Comparison of ENCODE assay signal across 9 cellular contexts in the genomic region with DNA sequence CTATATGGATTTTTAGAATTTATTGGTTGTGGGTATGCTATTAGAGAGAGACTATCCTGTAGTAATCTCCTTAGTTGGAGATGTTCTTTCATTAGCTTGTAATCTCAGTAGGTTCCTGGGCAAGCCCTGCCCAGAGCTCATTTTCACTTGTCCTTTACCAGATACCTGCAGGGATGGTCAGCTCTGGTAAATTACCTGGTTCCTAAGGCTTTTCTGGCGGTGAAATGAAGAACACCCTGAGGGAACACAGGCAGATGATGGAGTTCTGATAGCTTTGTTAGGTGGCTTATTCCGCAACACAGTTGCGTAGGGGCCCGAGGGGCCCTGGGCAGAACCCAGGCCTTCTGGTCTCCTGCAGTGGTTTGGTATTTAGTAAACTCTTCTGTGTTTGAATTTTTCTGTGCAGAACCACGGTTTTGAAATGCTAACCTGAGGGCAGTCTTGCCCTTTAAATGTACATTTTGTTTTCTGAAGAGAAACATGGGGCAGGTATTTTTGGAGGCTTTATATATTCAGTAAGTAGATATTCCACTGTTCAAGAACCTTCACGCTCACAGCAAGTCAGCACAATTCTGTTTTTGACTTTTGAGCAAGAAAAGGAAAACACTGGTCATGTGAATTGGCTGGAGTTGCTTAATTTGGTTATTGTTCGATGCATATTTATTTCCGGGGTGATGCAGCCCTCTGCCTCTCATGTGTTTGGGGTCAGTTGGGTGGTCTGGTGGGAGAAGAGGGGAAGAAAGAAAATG. TPM values are rescaled to one million over a fixed set of nuclear protein-coding genes. Genes with fewer than 3 reads are reported as not detected.
DNase-seq lines count a peak whose midpoint lies in the region; ATAC-seq, FAIRE-seq and TF ChIP-seq lines count a peak whose summit lies in the region.
"Had no signal": no experiment of that assay in that cellular context is flagged by ENCODE, and none has a peak within 500 bp of the region (broad histone marks: within the 10 kb centered on the region; RNA-seq: fewer than 3 reads in every experiment).

No MANE protein-coding gene starts in this region.

- H3K27ac ChIP-seq in liver (ENCODE audit: low read depth in 1 of 2, low read length in 2 of 2) (peak overlapping the region; percentile 0 to 71), HepG2 (ENCODE audit: extremely low read length, insufficient read depth, low read length) (no peak overlapping the region), GM12878 (ENCODE audit: control insufficient read depth, insufficient read depth) (no peak overlapping the region), aorta (ENCODE audit: low read depth in 1 of 2, low read length in 2 of 2) (peak overlapping the region; percentile 68 to 91)

- CTCF ChIA-PET in HepG2 (lab: Yijun Ruan, JAX; ENCODE audit: low intra/inter-chr PET ratio, low total read pairs) (no interaction called here), GM12878 (lab: Yijun Ruan, JAX) (interaction anchor here (1.1 kb wide), 1 partner anchor 15 kb away, joined by 3 read pairs; no protein-coding TSS in a partner anchor)

- WGBS in liver = 64% methylated on average over 8 of the region's 8 CpGs
- WGBS in HepG2 (ENCODE audit: low lambda C conversion rate) = 37% methylated on average over 5 of the region's 8 CpGs
- 31% methylated on average over 8 of the region's 8 CpGs for WGBS in GM12878 (ENCODE audit: insufficient coverage, insufficient replicate concordance, low lambda C conversion rate, missing lambda C conversion rate)
- WGBS in aorta, 2 donors = 27 to 33% methylated on average over 8 of the region's 8 CpGs

- POLR2A ChIA-PET in HepG2 (lab: Yijun Ruan, JAX) = no interaction called here
- POLR2A ChIA-PET in GM12878 (lab: Charles Lee) = no interaction called here

- no peaks in the 10 kb centered on the region for H3K9me3 Mint-ChIP-seq in memory B cell

- H4K20me1 ChIP-seq in HepG2 (ENCODE audit: insufficient read depth, low read length) (no peaks in the 10 kb centered on the region), GM12878 (ENCODE audit: control insufficient read depth, insufficient read depth) (no peaks in the 10 kb centered on the region)

- H3K36me3 ChIP-seq in liver (ENCODE audit: control insufficient read depth in 4 of 4, insufficient read depth in 3 of 4, low read depth in 1 of 4, low read length in 3 of 4) = no peaks in the 10 kb centered on the region
- H3K36me3 ChIP-seq in HepG2 (replicated peaks in 1 of 2; ENCODE audit: control insufficient read depth in 1 of 2, insufficient read depth in 2 of 2, low read length in 2 of 2) = no peaks in the 10 kb centered on the region
- no peaks in the 10 kb centered on the region for H3K36me3 ChIP-seq in GM12878 (ENCODE audit: control insufficient read depth in 2 of 2, insufficient read depth in 2 of 2, low read length in 1 of 2)
- no peaks in the 10 kb centered on the region for H3K36me3 ChIP-seq in aorta (ENCODE audit: control insufficient read depth in 1 of 2, insufficient read depth in 2 of 2, low read length in 1 of 2)

- H3K79me2 ChIP-seq in HepG2 (ENCODE audit: insufficient read depth, low read length) = no peaks in the 10 kb centered on the region
- H3K79me2 ChIP-seq in GM12878 (ENCODE audit: control insufficient read depth, insufficient read depth, low read length) = no peaks in the 10 kb centered on the region

- TF ChIP-seq RAD21 in liver (IDR thresholded peaks at IDR 0.05) (no peak), HepG2 (CRISPR knock-in tag; IDR thresholded peaks at IDR 0.05) (no peak), GM12878 (IDR thresholded peaks at IDR 0.05; ENCODE audit: insufficient read depth, low read depth, low read length) (no peak)

- ATAC-seq in HepG2 = no peak
- ATAC-seq in GM12878 = peak; percentile 32
- peak; percentile 17 for ATAC-seq in memory B cell (ENCODE audit: low read depth)
- peak; percentile 58 for ATAC-seq in aorta (ENCODE audit: low FRiP score)
- no peak for ATAC-seq in GM21529 (IDR thresholded peaks at IDR 0.05; ENCODE audit: unreplicated experiment)

- no peak for TF ChIP-seq EP300 in HepG2 (IDR thresholded peaks at IDR 0.05; ENCODE audit: low read depth in 2 of 2, low read length in 2 of 2)
- TF ChIP-seq EP300 in HepG2 (CRISPR knock-in tag; IDR thresholded peaks at IDR 0.05; ENCODE audit: borderline replicate concordance) = no peak
- TF ChIP-seq EP300 in GM12878 (IDR thresholded peaks at IDR 0.05; ENCODE audit: borderline replicate concordance in 1 of 2, control insufficient read depth in 1 of 2, low read depth in 2 of 2, low read length in 2 of 2) = no peak

- H3K4me3 ChIP-seq in liver (ENCODE audit: low read depth in 1 of 3, low read length in 3 of 3) (no peak overlapping the region), HepG2 (replicated peaks in 1 of 3; ENCODE audit: insufficient read depth in 1 of 3, low read depth in 2 of 3, low read length in 3 of 3) (no peak overlapping the region), GM12878 (no peak overlapping the region), aorta (ENCODE audit: low read length in 2 of 2) (no peak overlapping the region)

- H3K4me2 ChIP-seq in HepG2 (ENCODE audit: low read depth, low read length) (no peak overlapping the region), GM12878 (ENCODE audit: control insufficient read depth, insufficient read depth) (peak overlapping the region; percentile 62)

- no peaks in the 10 kb centered on the region for H3K27me3 Mint-ChIP-seq in memory B cell

- FAIRE-seq in HepG2 (lab: Jason Lieb, UNC) (no peak), GM12878 (lab: Jason Lieb, UNC) (no peak)

- no peaks in the 10 kb centered on the region for H3K27me3 ChIP-seq in liver (ENCODE audit: control insufficient read depth in 4 of 4, insufficient read depth in 4 of 4, low read length in 3 of 4)
- peaks cover 0 to 4% of the 10 kb centered on the region in 2 experiments; a peak in 1 of 5 replicates for H3K27me3 ChIP-seq in HepG2 (ENCODE audit: control insufficient read depth in 1 of 2, insufficient read depth in 2 of 2, low read length in 2 of 2)
- no peaks in the 10 kb centered on the region for H3K27me3 ChIP-seq in GM12878 (replicated peaks in 1 of 2; ENCODE audit: control insufficient read depth in 2 of 2, insufficient read depth in 2 of 2, low read length in 1 of 2)
- H3K27me3 ChIP-seq in aorta (ENCODE audit: control insufficient read depth in 1 of 2, insufficient read depth in 2 of 2, low read length in 1 of 2) = no peaks in the 10 kb centered on the region

- H3K4me1 ChIP-seq in liver (ENCODE audit: control insufficient read depth in 4 of 4, insufficient read depth in 4 of 4, low read length in 3 of 4) (peaks cover 0 to under 1% (median 0%) of the 10 kb centered on the region in 4 donors), HepG2 (ENCODE audit: insufficient read depth, low read length) (no peaks in the 10 kb centered on the region), GM12878 (ENCODE audit: control insufficient read depth, insufficient read depth, low read length) (peaks cover 8% of the 10 kb centered on the region), aorta (ENCODE audit: control insufficient read depth in 1 of 2, insufficient read depth in 2 of 2, low read length in 2 of 2) (peaks cover 4 to 6% of the 10 kb centered on the region in 2 donors)

- SMC1A ChIA-PET in GM12878 (lab: Charles Lee; ENCODE audit: uncharacterized antibody, unreplicated experiment) = interaction anchor here (0.7 to 1.2 kb wide), 2 partner anchors 9 to 25 kb away, joined by 3 to 4 read pairs; no protein-coding TSS in a partner anchor

- intact Hi-C loops in HepG2 (cut with micrococcal nuclease; ENCODE audit: unreplicated experiment) (no loop called here), GM12878 (cut with micrococcal nuclease; ENCODE audit: unreplicated experiment) (loop anchor here (10.0 kb wide), 1 partner anchor 102 kb away; no protein-coding TSS in a partner anchor), aorta (cut with DNase I) (loop anchor here in 1 of 2 donors (10.0 kb wide), 1 partner anchor 168 kb away; no protein-coding TSS in a partner anchor)

- H3K36me3 Mint-ChIP-seq in memory B cell = peaks cover 8% of the 10 kb centered on the region

- H2AFZ ChIP-seq in HepG2 (ENCODE audit: low read length) (no peak overlapping the region), GM12878 (ENCODE audit: control insufficient read depth, low read depth, low read length) (peak overlapping the region; percentile 37; the same call in 1 of the 2 replicates)

- H3K27ac Mint-ChIP-seq in memory B cell = peak overlapping the region; percentile 56

- H3K9me3 ChIP-seq in liver (ENCODE audit: control insufficient read depth in 4 of 4, low read length in 3 of 4) (no peaks in the 10 kb centered on the region), HepG2 (ENCODE audit: low read length) (no peaks in the 10 kb centered on the region), GM12878 (replicated peaks; ENCODE audit: control insufficient read depth, insufficient read depth, low read length) (no peaks in the 10 kb centered on the region), aorta (ENCODE audit: control insufficient read depth, low read length) (no peaks in the 10 kb centered on the region)

- no peak for TF ChIP-seq POLR2A in HepG2 (IDR thresholded peaks at IDR 0.05; ENCODE audit: insufficient read depth in 1 of 2, low read depth in 2 of 2, low read length in 2 of 2)
- TF ChIP-seq POLR2A in GM12878 (IDR thresholded peaks at IDR 0.05; ENCODE audit: low read depth, low read length) = no peak

- peak overlapping the region; percentile 55 for H3K4me3 Mint-ChIP-seq in memory B cell

- in situ Hi-C loops in HepG2 (cut with HindIII; ENCODE audit: extremely low pct_ligation_motif_present, low pct_unique_long_range_greater_than_20kb) = no loop called here
- in situ Hi-C loops in GM12878 (cut with MboI) = no loop called here
- in situ Hi-C loops in ACHN (cut with HindIII; ENCODE audit: low pct_ligation_motif_present, low pct_unique_long_range_greater_than_20kb, low sequenced_read_pairs) = no loop called here

- no peak overlapping the region for H3K9ac ChIP-seq in liver (ENCODE audit: low read depth in 1 of 2, low read length in 2 of 2)
- no peak overlapping the region for H3K9ac ChIP-seq in HepG2 (ENCODE audit: insufficient read depth, low read depth, low read length)
- no peak overlapping the region for H3K9ac ChIP-seq in GM12878 (ENCODE audit: control insufficient read depth, insufficient read depth, low read length)

- BruUV-seq in HepG2 (replicated peaks; lab: Mats Ljungman, UMichigan) (no TSS peak), GM12878 (replicated peaks; lab: Mats Ljungman, UMichigan) (no TSS peak)

- TF ChIP-seq CTCF in liver (IDR thresholded peaks at IDR 0.05; ENCODE audit: low read depth, low read length, missing input control) (no peak), HepG2 (CRISPR knock-in tag; IDR thresholded peaks at IDR 0.05) (no peak), GM12878 (IDR thresholded peaks at IDR 0.05 in 2 of 3, conservative IDR thresholded peaks at IDR 0.05 in 1 of 3; ENCODE audit: control insufficient read depth in 2 of 3, extremely low read depth in 1 of 3, insufficient read depth in 1 of 3, low read depth in 3 of 3, low read length in 3 of 3) (0 out of 6 replicates have a peak, but pooled peaks of 1 of the 3 experiments have one; percentile 9)

- H3K4me1 Mint-ChIP-seq in memory B cell = peaks cover 14% of the 10 kb centered on the region

- RAD21 ChIA-PET in GM12878 (lab: Charles Lee; ENCODE audit: unreplicated experiment) = interaction anchor here (0.6 kb wide), 1 partner anchor 547 kb away, joined by 3 read pairs; no protein-coding TSS in a partner anchor

- DNase-seq in HepG2 (ENCODE audit: low spot score) (no peak), GM12878 (ENCODE audit: low read depth, low spot score) (no peak), memory B cell (ENCODE audit: low spot score in 2 of 2) (no peak), aorta (no peak), ACHN (no peak), dedifferentiated amniotic fluid mesenchymal stem cell (ENCODE audit: extremely low spot score) (no peak)
- DNase-seq: stimulated activated CD4-positive, alpha-beta T cell treated with anti-CD3 and anti-CD28 coated beads, Interleukin-4, amount 100 ng/mL, for 4 hours had no signal

RNA-seq across cellular contexts. Expression of gene ZNF532, which starts 22.4 kb away (rescaled TPM):
- 1 to 10 TPM; 3.5 to 5.6 TPM for total RNA-seq in liver
- 1 to 10 TPM in 1 of 2 donors, under 1 TPM in 1; 0.68 to 1.6 TPM for polyA plus RNA-seq in liver
- total RNA-seq in HepG2 (2016; rRNA removed; fragmentation: Illumina TruSeq; extraction: Trizol) = not detected in 2 replicates
- total RNA-seq in HepG2 (2016; cell fraction: cytosol; rRNA removed; fragmentation: Illumina TruSeq; extraction: Trizol; ENCODE audit: low read depth) = not detected in 2 replicates
- total RNA-seq in HepG2 (2016; cell fraction: insoluble cytoplasmic fraction; rRNA removed; fragmentation: Illumina TruSeq; extraction: Trizol) = not detected in 2 replicates
- not detected in 2 replicates for total RNA-seq in HepG2 (2016; cell fraction: membrane; rRNA removed; fragmentation: Illumina TruSeq; extraction: Trizol)
- total RNA-seq in HepG2 (2016; cell fraction: nucleus; rRNA removed; fragmentation: Illumina TruSeq; extraction: Trizol) = not detected in 2 replicates
- polyA plus RNA-seq in HepG2 (2011; rRNA removed) = not detected in 2 replicates
- 0.04 TPM in 1 of 2 replicates, not detected in the other for polyA plus RNA-seq in HepG2 (2011; cell fraction: cytosol; rRNA removed)
- not detected in 2 replicates for polyA plus RNA-seq in HepG2 (2011; cell fraction: nucleus; rRNA removed)
- polyA plus RNA-seq in HepG2 (2012) = not detected in 2 replicates
- not detected in 2 replicates for polyA plus RNA-seq in HepG2 (2016; cell fraction: cytosol; fragmentation: Illumina TruSeq; extraction: Trizol; ENCODE audit: low read depth)
- polyA plus RNA-seq in HepG2 (2016; cell fraction: insoluble cytoplasmic fraction; fragmentation: Illumina TruSeq; extraction: Trizol; ENCODE audit: low read depth) = not detected in 2 replicates
- not detected in 2 replicates for polyA plus RNA-seq in HepG2 (2016; cell fraction: membrane; fragmentation: Illumina TruSeq; extraction: Trizol; ENCODE audit: low read depth)
- polyA plus RNA-seq in HepG2 (2016; cell fraction: nucleus; fragmentation: Illumina TruSeq; extraction: Trizol; ENCODE audit: insufficient read depth, low read depth) = not detected in 2 replicates
- 62.5 TPM in 1 of 2 replicates, not detected in the other for polyA minus RNA-seq in HepG2 (2011; rRNA and poly(A)+ RNA removed; ENCODE audit: low replicate concordance)
- polyA minus RNA-seq in HepG2 (2011; cell fraction: cytosol; rRNA and poly(A)+ RNA removed) = 1.1 TPM in 1 of 2 replicates, not detected in the other
- not detected in 2 replicates for polyA minus RNA-seq in HepG2 (2011; cell fraction: nucleus; rRNA and poly(A)+ RNA removed)
- total RNA-seq in GM12878 (2013; cell fraction: nucleolus; rRNA removed) = 14.2 and 16.9 TPM in 2 replicates
- 0.90 and 2.1 TPM in 2 replicates for total RNA-seq in GM12878 (2014; rRNA removed)
- total RNA-seq in GM12878 (2014; rRNA removed; fragmentation: Illumina TruSeq; extraction: Trizol) = 1.6 and 2.3 TPM in 2 replicates
- 1.4 and 1.9 TPM in 2 replicates for total RNA-seq in GM12878 (2021)
- 1.4 TPM for polyA plus RNA-seq in GM12878 (2011; ENCODE audit: low read depth)
- 2.1 and 2.3 TPM in 2 replicates for polyA plus RNA-seq in GM12878 (2011; rRNA removed)
- polyA plus RNA-seq in GM12878 (2011; cell fraction: cytosol; rRNA removed) = 3.0 and 3.8 TPM in 2 replicates
- 1.5 and 1.7 TPM in 2 replicates for polyA plus RNA-seq in GM12878 (2011; cell fraction: nucleus; rRNA removed)
- 1.8 and 2.1 TPM in 2 replicates for polyA plus RNA-seq in GM12878 (2012)
- polyA plus RNA-seq in GM12878 (2014; fragmentation: Illumina TruSeq; extraction: Trizol) = 3.4 and 4.2 TPM in 2 replicates
- 1 to 10 TPM in 1 of 2 experiments, under 1 TPM in 1; 0.44 to 1.3 TPM for polyA plus RNA-seq in GM12878 (2014; fragmentation: Nextera tagmentation; extraction: Ambion mirVana)
- 1.6 and 1.9 TPM in 2 replicates for polyA plus RNA-seq in GM12878 (2014; rRNA removed)
- polyA plus RNA-seq in GM12878 (2016; fragmentation: Nextera tagmentation; extraction: Ambion mirVana) = under 1 TPM; 0.63 to 0.84 TPM
- polyA minus RNA-seq in GM12878 (2011; rRNA and poly(A)+ RNA removed) = 4.6 and 5.0 TPM in 2 replicates
- 0.73 and 1.9 TPM in 2 replicates for polyA minus RNA-seq in GM12878 (2011; cell fraction: cytosol; rRNA and poly(A)+ RNA removed)
- 0.77 and 0.85 TPM in 2 replicates for polyA minus RNA-seq in GM12878 (2011; cell fraction: nucleus; rRNA and poly(A)+ RNA removed)
- total RNA-seq in aorta = 100 to 1,000 TPM; 183 to 194 TPM
- 10 to 100 TPM; 19.3 to 43.4 TPM for polyA plus RNA-seq in aorta

Comparison
In these comparisons a context has a peak if more than half of its experiments do, and no peak if none do; other contexts are left out.
1. H3K27ac ChIP-seq: peak in liver (2 of 2) and aorta (2 of 2); none in HepG2 (single experiment) and GM12878 (single experiment).
2. ATAC-seq: peak in GM12878 (single experiment), memory B cell (single experiment) and aorta (single experiment); none in HepG2 (single experiment) and GM21529 (single experiment).
3. RNA of gene ZNF532, which starts 22.4 kb away (total RNA-seq): 183 to 194 TPM in aorta; 3.5 to 5.6 TPM in liver, 0.90 to 16.9 TPM in GM12878 and not detected in HepG2; every median in the first group is over 10 times any median in the second.